Comparison of ENCODE assay signal across 10 cellular contexts in the genomic region with DNA sequence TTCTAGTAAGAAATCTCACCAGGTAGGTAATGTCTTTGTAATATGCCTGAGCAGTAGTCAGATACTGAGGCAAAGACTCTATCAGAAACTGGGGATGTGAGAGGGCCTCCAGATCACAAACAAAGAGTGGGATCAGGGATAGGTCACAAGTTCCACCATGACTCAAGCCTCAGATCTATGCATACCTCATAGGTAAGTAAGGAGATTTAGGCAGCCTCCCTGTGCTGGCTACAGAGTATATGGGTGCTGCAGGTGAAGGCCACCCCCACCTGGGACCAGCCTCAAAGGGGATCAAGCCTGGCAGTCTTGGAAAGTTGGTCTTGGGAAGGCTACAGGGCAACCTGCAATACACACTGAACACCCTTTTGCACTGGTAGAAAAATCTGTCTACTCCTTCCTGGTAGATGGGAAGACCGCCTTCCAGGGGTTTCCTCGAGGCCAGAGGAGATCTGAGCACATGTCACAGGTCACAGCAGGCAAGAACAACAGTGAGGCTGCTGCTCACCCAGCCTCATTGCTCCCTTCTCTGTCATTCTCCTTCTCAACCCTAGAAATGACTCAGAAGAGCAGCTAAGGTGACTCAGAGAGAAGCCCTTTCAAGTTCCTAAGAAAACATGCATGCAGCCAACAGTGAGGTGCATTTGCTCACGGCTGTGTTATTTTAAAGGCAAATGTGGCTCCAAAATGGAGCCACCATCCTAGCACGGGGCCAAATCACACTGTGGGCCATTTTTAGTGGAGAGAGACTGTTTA.
DNase-seq lines count a peak whose midpoint lies in the region; ATAC-seq and TF ChIP-seq lines count a peak whose summit lies in the region.
"Had no signal": no experiment of that assay in that cellular context is flagged by ENCODE, and none has a peak within 500 bp of the region (broad histone marks: within the 10 kb centered on the region; RNA-seq: fewer than 3 reads in every experiment).

No MANE protein-coding gene starts in this region.

- 71 to 83% methylated on average over 4 of the region's 4 CpGs for WGBS in tibial nerve, 2 donors

- no peaks in the 10 kb centered on the region for H3K9me3 Mint-ChIP-seq in activated naive CD8-positive, alpha-beta T cell (ENCODE audit: low read depth)

- H3K4me3 Mint-ChIP-seq in activated naive CD8-positive, alpha-beta T cell: no peak overlapping the region

- peak overlapping the region; percentile 16 for H3K27ac Mint-ChIP-seq in activated naive CD8-positive, alpha-beta T cell

- no peaks in the 10 kb centered on the region for H3K27me3 ChIP-seq in tibial nerve
- H3K27me3 ChIP-seq: testis had no signal

- H3K9me3 ChIP-seq in tibial nerve: no peaks in the 10 kb centered on the region
- H3K9me3 ChIP-seq: testis had no signal

- TF ChIP-seq CTCF in GM10266 (IDR thresholded peaks at IDR 0.05; ENCODE audit: control insufficient read depth, insufficient read depth, low read depth, missing control alignments): no peak
- TF ChIP-seq CTCF in tibial nerve (IDR thresholded peaks at IDR 0.05): no peak

- no peaks in the 10 kb centered on the region for H3K36me3 ChIP-seq in tibial nerve

- H3K27me3 Mint-ChIP-seq in activated naive CD8-positive, alpha-beta T cell: peaks cover 8% of the 10 kb centered on the region

- H3K4me1 ChIP-seq in tibial nerve: peaks cover 0 to 18% (median 4%) of the 10 kb centered on the region in 4 donors

- peaks cover 1% of the 10 kb centered on the region for H3K4me1 Mint-ChIP-seq in activated naive CD8-positive, alpha-beta T cell (ENCODE audit: low read depth)

- TF ChIP-seq POLR2A in tibial nerve (IDR thresholded peaks at IDR 0.05): no peak

- TF ChIP-seq EP300 in tibial nerve (IDR thresholded peaks at IDR 0.05): no peak

- H3K36me3 Mint-ChIP-seq in activated naive CD8-positive, alpha-beta T cell: no peaks in the 10 kb centered on the region

- no peak overlapping the region for H3K4me3 ChIP-seq in tibial nerve
- H3K4me3 ChIP-seq: testis had no signal

- H3K27ac ChIP-seq in tibial nerve: no peak overlapping the region
- H3K27ac ChIP-seq: testis had no signal

- ATAC-seq in HG02642 (IDR thresholded peaks at IDR 0.05; ENCODE audit: poor library complexity, unreplicated experiment) (peak; percentile 52), GM19035 (IDR thresholded peaks at IDR 0.05; ENCODE audit: unreplicated experiment) (no peak)

- DNase-seq in GM10266 (ENCODE audit: extremely low spot score) (peak; percentile 14), non-pigmented ciliary epithelial cell (ENCODE audit: low read depth) (peak; percentile 74), DMS153 treated with DMSO at 0.1 percent for 48 hours (lab: John Stamatoyannopoulos, UW; ENCODE audit: unreplicated experiment) (no peak), iPS-NIHi11 (ENCODE audit: low spot score) (no peak), tibial nerve (ENCODE audit: low spot score in 2 of 2) (no peak)
- DNase-seq: amygdala, testis had no signal

Comparison
In these comparisons a context has a peak if more than half of its experiments do, and no peak if none do; other contexts are left out.
1. DNase-seq: peak in GM10266 (single experiment) and non-pigmented ciliary epithelial cell (single experiment); none in DMS153 treated with DMSO at 0.1 percent for 48 hours (single experiment), iPS-NIHi11 (single experiment) and tibial nerve (0 of 2).